ENCODE assay signal across 8 cellular contexts in genomic region chr19:15264061-15264932, GRCh38. TPM values are rescaled to one million over a fixed set of nuclear protein-coding genes. Genes with fewer than 3 reads are reported as not detected.
DNase-seq lines count a peak whose midpoint lies in the region; ATAC-seq, FAIRE-seq and TF ChIP-seq lines count a peak whose summit lies in the region.

No MANE protein-coding gene starts in this region.

- no peak overlapping the region for H3K4me3 ChIP-seq in AG10803 (ENCODE audit: low read length)
- H3K4me3 ChIP-seq in H7 (ENCODE audit: insufficient read depth, low read depth, low read length): no peak overlapping the region

- H3K36me3 ChIP-seq in H7 (replicated peaks; ENCODE audit: control insufficient read depth, insufficient read depth, low read length): peaks cover 67% of the 10 kb centered on the region

- peak; percentile 79 for TF ChIP-seq CTCF in AG10803 (conservative IDR thresholded peaks at IDR 0.05; ENCODE audit: low read length)

- ATAC-seq in HG02885 (IDR thresholded peaks at IDR 0.05; ENCODE audit: poor library complexity, unreplicated experiment): no peak

- no peak for FAIRE-seq in frontal cortex (lab: Jason Lieb, UNC)

- H3K27me3 ChIP-seq in H7 (ENCODE audit: control insufficient read depth, insufficient read depth, low read length): no peaks in the 10 kb centered on the region

- DNase-seq in AG10803 (ENCODE audit: low read depth): peak; percentile 59
- DNase-seq in H7: peak; percentile 93
- DNase-seq in RPMI8226: peak; percentile 76
- DNase-seq in activated T-helper 9 cell treated with anti-CD3 and anti-CD28 coated beads, Interleukin-2, amount 50 U/mL, for 16 hours (ENCODE audit: low read depth): peak; percentile 62
- peak; percentile 61 to 70 for DNase-seq in frontal cortex (ENCODE audit: low spot score in 2 of 2)
- peak; percentile 63 for DNase-seq in occipital lobe (lab: John Stamatoyannopoulos, UW)
- DNase-seq in superior temporal gyrus (ENCODE audit: extremely low spot score): peak; percentile 90

RNA-seq across cellular contexts. Expression of gene EPHX3, which starts 32.0 kb away (rescaled TPM):
- 5.4 and 6.2 TPM in 2 replicates for total RNA-seq in H7 (2014; rRNA removed; shearing (Covaris generic))
- total RNA-seq in frontal cortex: under 0.01 TPM
- total RNA-seq in occipital lobe: not detected
